Comparison of ENCODE assay signal across 8 cellular contexts in the genomic region with DNA sequence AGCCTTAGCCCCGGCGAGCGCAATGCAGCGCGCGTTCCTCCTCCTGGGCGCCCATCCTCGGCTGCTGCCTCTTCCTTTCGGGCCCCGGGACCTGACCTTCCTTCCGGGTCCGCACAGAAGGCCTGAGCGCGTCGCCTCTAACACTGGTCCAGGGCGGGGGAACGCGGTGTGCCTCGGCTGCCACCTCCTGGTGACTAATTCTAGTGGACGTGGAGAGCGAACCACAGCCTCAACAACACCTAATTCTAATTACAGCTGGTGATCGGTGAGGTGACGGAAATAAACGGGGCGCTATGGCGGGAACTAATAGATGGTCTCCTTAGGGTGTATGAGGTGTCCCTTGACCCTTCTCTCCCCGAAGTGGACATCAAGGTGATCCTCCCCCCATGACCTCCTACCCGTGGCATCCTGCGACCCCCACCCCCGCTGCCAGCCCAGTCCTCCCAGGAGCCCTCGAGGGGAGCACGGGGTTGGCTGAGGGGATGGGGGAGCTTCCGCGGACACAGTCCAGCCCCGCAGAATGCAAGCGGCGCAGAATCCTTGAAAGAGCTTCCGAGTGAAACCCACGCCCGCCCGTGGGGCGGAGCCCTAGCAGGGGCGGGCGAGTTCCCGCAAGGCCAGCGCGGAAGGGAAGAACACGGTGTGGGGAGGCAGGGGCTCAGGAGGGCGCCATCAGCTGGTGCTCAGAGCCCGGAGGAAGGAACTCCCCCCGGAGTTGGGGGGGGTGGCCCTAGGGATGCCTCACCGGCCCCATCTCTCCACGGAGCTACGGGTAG. TPM values are rescaled to one million over a fixed set of nuclear protein-coding genes. Genes with fewer than 3 reads are reported as not detected.
A peak's percentile ranks its signal among the peaks of the same experiment; 100 is the strongest.
DNase-seq lines count a peak whose midpoint lies in the region; ATAC-seq, FAIRE-seq and TF ChIP-seq lines count a peak whose summit lies in the region.

No MANE protein-coding gene starts in this region.

- H3K36me3 ChIP-seq in WERI-Rb-1 (no peaks in the 10 kb centered on the region), kidney (ENCODE audit: control insufficient read depth in 1 of 2, insufficient read depth in 2 of 2, low read length in 2 of 2) (no peaks in the 10 kb centered on the region)

- peak; percentile 84 for TF ChIP-seq CTCF in AG04449 (IDR thresholded peaks at IDR 0.05; ENCODE audit: insufficient read depth, low read length, missing control alignments)
- TF ChIP-seq CTCF in WERI-Rb-1 (IDR thresholded peaks at IDR 0.05; ENCODE audit: low read depth, low read length) = peak; percentile 93
- peak; percentile 52 for TF ChIP-seq CTCF in kidney (IDR thresholded peaks at IDR 0.05; ENCODE audit: borderline replicate concordance, extremely low read depth, insufficient read depth)

- no peaks in the 10 kb centered on the region for H3K27me3 ChIP-seq in WERI-Rb-1 (ENCODE audit: insufficient read depth, low read depth, severe bottlenecking)

- no peak for FAIRE-seq in kidney (lab: Jason Lieb, UNC)

- H3K4me1 ChIP-seq in kidney (ENCODE audit: control insufficient read depth in 1 of 2, insufficient read depth in 1 of 2, low read depth in 1 of 2, low read length in 2 of 2) = no peaks in the 10 kb centered on the region

- H3K27ac ChIP-seq in WERI-Rb-1 (no peak overlapping the region), kidney (ENCODE audit: low read depth in 2 of 2, low read length in 2 of 2) (no peak overlapping the region)

- DNase-seq in AG04449 (ENCODE audit: low read depth, low spot score) (no peak), NCI-H2107 (lab: John Stamatoyannopoulos, UW) (peak; percentile 77), WERI-Rb-1 (peak; percentile 95), cerebellar cortex (ENCODE audit: low spot score) (peak; percentile 44), kidney (peak; percentile 91)
- DNase-seq in stimulated activated CD4-positive, alpha-beta T cell treated with anti-CD3 and anti-CD28 coated beads, Interleukin-12 subunit alpha, Interleukin-12 subunit beta, amount 100 ng/mL, for 4 hours = peak; percentile 56

- POLR2A ChIA-PET in AG04449 (lab: Yijun Ruan, JAX) = interaction anchor here (0.6 to 0.9 kb wide), 2 partner anchors 12 to 34 kb away, joined by 3 read pairs; no protein-coding TSS in a partner anchor

- peak; percentile 98 for ATAC-seq in GM18517 (IDR thresholded peaks at IDR 0.05; ENCODE audit: unreplicated experiment)
- ATAC-seq in HG02970 (IDR thresholded peaks at IDR 0.05; ENCODE audit: low FRiP score, unreplicated experiment) = peak; percentile 98

- H3K4me3 ChIP-seq in AG04449 (ENCODE audit: low read depth, low read length) (peak overlapping the region; percentile 70), WERI-Rb-1 (ENCODE audit: low read depth, low read length) (peak overlapping the region; percentile 68), kidney (ENCODE audit: low read length in 2 of 2) (peak overlapping the region; percentile 44 to 50)

- no peak overlapping the region for H3K9ac ChIP-seq in kidney (ENCODE audit: low read length in 2 of 2)

- CTCF ChIA-PET in AG04449 (lab: Yijun Ruan, JAX) = interaction anchor here (0.7 to 4.5 kb wide), 41 partner anchors 10 to 920 kb away, joined by 3 to 38 read pairs (median 4); a partner anchor contains a TSS

- intact Hi-C loops in kidney (cut with DNase I) = no loop called here

- H3K9me3 ChIP-seq in WERI-Rb-1 (ENCODE audit: severe bottlenecking) (no peaks in the 10 kb centered on the region), kidney (ENCODE audit: control insufficient read depth in 1 of 2, low read length in 2 of 2) (no peaks in the 10 kb centered on the region)

RNA-seq across cellular contexts. Expression of a gene that starts 12.8 kb away (rescaled TPM):
- total RNA-seq in kidney = 1.4 TPM
- polyA plus RNA-seq in kidney (ENCODE audit: insufficient read depth, low read depth, low replicate concordance) = not detected

RNA-seq across cellular contexts. Expression of a gene that starts 28.6 kb away (rescaled TPM):
- total RNA-seq in kidney = not detected
- polyA plus RNA-seq in kidney (ENCODE audit: insufficient read depth, low read depth, low replicate concordance) = not detected

RNA-seq across cellular contexts. Expression of a gene that starts 33.5 kb away (rescaled TPM):
- total RNA-seq in kidney = 18.1 TPM
- 1.9 TPM for polyA plus RNA-seq in kidney (ENCODE audit: insufficient read depth, low read depth, low replicate concordance)

RNA-seq across cellular contexts. Expression of a gene that starts 48.8 kb away (rescaled TPM):
- total RNA-seq in kidney = not detected
- not detected for polyA plus RNA-seq in kidney (ENCODE audit: insufficient read depth, low read depth, low replicate concordance)
